Comparison of ENCODE assay signal across 27 cellular contexts in genomic region chrX:129525162-129525561, GRCh38. TPM values are rescaled to one million over a fixed set of nuclear protein-coding genes. Genes with fewer than 3 reads are reported as not detected.
DNase-seq lines count a peak whose midpoint lies in the region; ATAC-seq and TF ChIP-seq lines count a peak whose summit lies in the region.
"Had no signal": no experiment of that assay in that cellular context is flagged by ENCODE, and none has a peak within 500 bp of the region (broad histone marks: within the 10 kb centered on the region; RNA-seq: fewer than 3 reads in every experiment).

No MANE protein-coding gene starts in this region.

- H3K9me3 ChIP-seq in OCI-LY7 (ENCODE audit: low read length), result no peaks in the 10 kb centered on the region
- H3K9me3 ChIP-seq: gastrocnemius medialis, left ventricle myocardium inferior, stomach, thyroid gland had no signal

- CTCF ChIA-PET in OCI-LY7 (lab: Charles Lee; ENCODE audit: unreplicated experiment), result no interaction called here

- H3K4me3 ChIP-seq in LNCaP clone FGC (ENCODE audit: low read depth, low read length) (no peak overlapping the region), OCI-LY7 (ENCODE audit: low read depth, low read length, poor library complexity, severe bottlenecking) (no peak overlapping the region)
- H3K4me3 ChIP-seq: gastrocnemius medialis, left ventricle myocardium inferior, SK-N-MC, smooth muscle cell, stomach, thyroid gland had no signal

- H3K27ac ChIP-seq in VCaP, result peak overlapping the region; percentile 80; the same call in 1 of the 2 replicates
- no peak overlapping the region for H3K27ac ChIP-seq in OCI-LY7 (ENCODE audit: low read depth, low read length, poor library complexity, severe bottlenecking)
- H3K27ac ChIP-seq: gastrocnemius medialis, left ventricle myocardium inferior, SK-N-MC, stomach, thyroid gland had no signal

- DNase-seq in DMS53 treated with DMSO at 0.1 percent for 48 hours (lab: John Stamatoyannopoulos, UW; ENCODE audit: unreplicated experiment) (peak; percentile 37), LNCaP clone FGC (ENCODE audit: low read depth) (peak; percentile 70), OCI-LY7 (ENCODE audit: low spot score) (no peak), NCI-H1694 treated with DMSO at 0.1 percent for 48 hours (lab: John Stamatoyannopoulos, UW) (no peak)
- DNase-seq in activated naive CD8-positive, alpha-beta T cell treated with anti-CD3 and anti-CD28 coated beads, Interleukin-2, amount 50 U/mL, for 24 hours, result no peak
- DNase-seq: activated CD8-positive, alpha-beta T cell treated with anti-CD3 and anti-CD28 coated beads, Interleukin-2, amount 10 ng/mL, durations not matched to agents 7 days and 5 days; activated effector memory CD4-positive, alpha-beta T cell treated with anti-CD3 and anti-CD28 coated beads, Interleukin-2, amount 50 U/mL, for 16 hours; activated naive CD8-positive, alpha-beta T cell treated with anti-CD3 and anti-CD28 coated beads, Interleukin-2, amount 10 ng/mL, durations not matched to agents 7 days and 5 days; activated T-cell treated with anti-CD3 and anti-CD28 coated beads for 4 hours; caudate nucleus; cortex of kidney; gastrocnemius medialis; hippocampal formation; left ventricle myocardium inferior; NCI-H1105; NCI-H2081; NCI-H446; stimulated activated CD4-positive, alpha-beta T cell treated with anti-CD3 and anti-CD28 coated beads, Interleukin-1b, Interleukin-23, amount 100 ng/mL, for 48 hours; stimulated activated CD8-positive, alpha-beta memory T cell treated with anti-CD3 and anti-CD28 coated beads, Interleukin-4, amount 100 ng/mL, for 48 hours; stomach; T-helper 17 cell; thyroid gland had no signal

- TF ChIP-seq CTCF in LNCaP clone FGC (IDR thresholded peaks at IDR 0.05; ENCODE audit: control insufficient read depth, extremely low read depth, insufficient read depth), result no peak
- TF ChIP-seq CTCF in VCaP (conservative IDR thresholded peaks at IDR 0.05), result no peak
- no peak for TF ChIP-seq CTCF in nephron (IDR thresholded peaks at IDR 0.05; ENCODE audit: unreplicated experiment in 3 of 3)
- TF ChIP-seq CTCF in OCI-LY7 (conservative IDR thresholded peaks at IDR 0.05; ENCODE audit: low read length), result no peak

- H3K4me3 Mint-ChIP-seq in nephron, result peak overlapping the region; percentile 53 to 71 (median 62)
- H3K4me3 Mint-ChIP-seq in activated naive CD8-positive, alpha-beta T cell treated with anti-CD3 and anti-CD28 coated beads, Interleukin-2, amount 50 U/mL, for 24 hours, result no peak overlapping the region
- H3K4me3 Mint-ChIP-seq: activated CD8-positive, alpha-beta T cell treated with anti-CD3 and anti-CD28 coated beads, Interleukin-2, amount 10 ng/mL, durations not matched to agents 7 days and 5 days; activated naive CD8-positive, alpha-beta T cell treated with anti-CD3 and anti-CD28 coated beads, Interleukin-2, amount 10 ng/mL, durations not matched to agents 7 days and 5 days; T-helper 17 cell had no signal

- no peak overlapping the region for H3K4me2 ChIP-seq in OCI-LY7 (ENCODE audit: low read length)
- H3K4me2 ChIP-seq: smooth muscle cell had no signal

- H3K4me1 ChIP-seq in OCI-LY7 (ENCODE audit: insufficient read depth, low read length, poor library complexity, severe bottlenecking), result no peaks in the 10 kb centered on the region
- H3K4me1 ChIP-seq: gastrocnemius medialis had no signal

- H3K36me3 Mint-ChIP-seq in nephron (ENCODE audit: low read depth), result peaks cover under 1% of the 10 kb centered on the region
- H3K36me3 Mint-ChIP-seq in activated naive CD8-positive, alpha-beta T cell treated with anti-CD3 and anti-CD28 coated beads, Interleukin-2, amount 50 U/mL, for 24 hours (ENCODE audit: low read depth), result no peaks in the 10 kb centered on the region
- H3K36me3 Mint-ChIP-seq: activated naive CD8-positive, alpha-beta T cell treated with anti-CD3 and anti-CD28 coated beads, Interleukin-2, amount 10 ng/mL, durations not matched to agents 7 days and 5 days had no signal

- no peak overlapping the region for H2AFZ ChIP-seq in OCI-LY7 (ENCODE audit: low read length)

- no peaks in the 10 kb centered on the region for H3K36me3 ChIP-seq in OCI-LY7 (ENCODE audit: insufficient read depth, low read length)
- H3K36me3 ChIP-seq: gastrocnemius medialis, left ventricle myocardium inferior, stomach, thyroid gland had no signal

- BruUV-seq in OCI-LY7 (replicated peaks; lab: Mats Ljungman, UMichigan), result no TSS peak

- POLR2A ChIA-PET in OCI-LY7 (lab: Charles Lee), result interaction anchor here (0.5 kb wide), 1 partner anchor 9 kb away, joined by 3 read pairs; no protein-coding TSS in a partner anchor

- no peaks in the 10 kb centered on the region for H3K79me2 ChIP-seq in OCI-LY7 (ENCODE audit: insufficient read depth, low read depth, low read length)

- intact Hi-C loops in OCI-LY7 (cut with micrococcal nuclease; ENCODE audit: unreplicated experiment), result no loop called here

- H3K9me2 ChIP-seq in OCI-LY7 (ENCODE audit: insufficient read depth, low read length), result no peaks in the 10 kb centered on the region

- H3K27me3 Mint-ChIP-seq in nephron (ENCODE audit: low read depth), result no peaks in the 10 kb centered on the region
- peaks cover 9% of the 10 kb centered on the region for H3K27me3 Mint-ChIP-seq in activated naive CD8-positive, alpha-beta T cell treated with anti-CD3 and anti-CD28 coated beads, Interleukin-2, amount 50 U/mL, for 24 hours
- H3K27me3 Mint-ChIP-seq: T-helper 17 cell had no signal

- H3K4me1 Mint-ChIP-seq in nephron, result peaks cover 22% of the 10 kb centered on the region
- H3K4me1 Mint-ChIP-seq in activated naive CD8-positive, alpha-beta T cell treated with anti-CD3 and anti-CD28 coated beads, Interleukin-2, amount 50 U/mL, for 24 hours, result peaks cover 8% of the 10 kb centered on the region
- H3K4me1 Mint-ChIP-seq: activated naive CD8-positive, alpha-beta T cell treated with anti-CD3 and anti-CD28 coated beads, Interleukin-2, amount 10 ng/mL, durations not matched to agents 7 days and 5 days had no signal

- ATAC-seq in activated naive CD8-positive, alpha-beta T cell treated with anti-CD3 and anti-CD28 coated beads, Interleukin-2, amount 50 U/mL, for 24 hours, result no peak
- no peak for ATAC-seq in GM18498 (IDR thresholded peaks at IDR 0.05; ENCODE audit: unreplicated experiment)
- ATAC-seq: activated CD8-positive, alpha-beta T cell treated with anti-CD3 and anti-CD28 coated beads, Interleukin-2, amount 10 ng/mL, durations not matched to agents 7 days and 5 days; gastrocnemius medialis; T-helper 17 cell had no signal

- no peaks in the 10 kb centered on the region for H3K9me3 Mint-ChIP-seq in nephron
- H3K9me3 Mint-ChIP-seq in activated naive CD8-positive, alpha-beta T cell treated with anti-CD3 and anti-CD28 coated beads, Interleukin-2, amount 50 U/mL, for 24 hours, result no peaks in the 10 kb centered on the region
- H3K9me3 Mint-ChIP-seq: activated naive CD8-positive, alpha-beta T cell treated with anti-CD3 and anti-CD28 coated beads, Interleukin-2, amount 10 ng/mL, durations not matched to agents 7 days and 5 days had no signal

- H4K20me1 ChIP-seq in OCI-LY7 (ENCODE audit: insufficient read depth, low read length), result no peaks in the 10 kb centered on the region

- peak overlapping the region; percentile 70 to 98 (median 79) for H3K27ac Mint-ChIP-seq in nephron
- no peak overlapping the region for H3K27ac Mint-ChIP-seq in activated naive CD8-positive, alpha-beta T cell treated with anti-CD3 and anti-CD28 coated beads, Interleukin-2, amount 50 U/mL, for 24 hours
- H3K27ac Mint-ChIP-seq: activated CD8-positive, alpha-beta T cell treated with anti-CD3 and anti-CD28 coated beads, Interleukin-2, amount 10 ng/mL, durations not matched to agents 7 days and 5 days; activated naive CD8-positive, alpha-beta T cell treated with anti-CD3 and anti-CD28 coated beads, Interleukin-2, amount 10 ng/mL, durations not matched to agents 7 days and 5 days; T-helper 17 cell had no signal

RNA-seq across cellular contexts. Expression of gene SMARCA1, which starts 1.9 kb away (rescaled TPM):
- total RNA-seq in OCI-LY7 (2014; rRNA removed; shearing (Covaris generic)), result not detected in 2 replicates
- total RNA-seq in OCI-LY7 (2022), result 0.19 TPM in 1 of 2 replicates, not detected in the other
- total RNA-seq: activated CD8-positive, alpha-beta T cell treated with anti-CD3 and anti-CD28 coated beads, Interleukin-2, amount 10 ng/mL, durations not matched to agents 7 days and 5 days had no signal

RNA-seq across cellular contexts. Expression of gene OCRL, which starts 14.9 kb away (rescaled TPM):
- 3.1 and 3.3 TPM in 2 replicates for total RNA-seq in OCI-LY7 (2014; rRNA removed; shearing (Covaris generic))
- 6.7 and 8.2 TPM in 2 replicates for total RNA-seq in OCI-LY7 (2022)

Comparison
In these comparisons a context has a peak if more than half of its experiments do, and no peak if none do; other contexts are left out.
1. DNase-seq: peak in DMS53 treated with DMSO at 0.1 percent for 48 hours (single experiment) and LNCaP clone FGC (single experiment); none in activated naive CD8-positive, alpha-beta T cell treated with anti-CD3 and anti-CD28 coated beads, Interleukin-2, amount 50 U/mL, for 24 hours (single experiment), OCI-LY7 (single experiment) and NCI-H1694 treated with DMSO at 0.1 percent for 48 hours (single experiment).